Comparison of ENCODE assay signal across 10 cellular contexts in the genomic region with DNA sequence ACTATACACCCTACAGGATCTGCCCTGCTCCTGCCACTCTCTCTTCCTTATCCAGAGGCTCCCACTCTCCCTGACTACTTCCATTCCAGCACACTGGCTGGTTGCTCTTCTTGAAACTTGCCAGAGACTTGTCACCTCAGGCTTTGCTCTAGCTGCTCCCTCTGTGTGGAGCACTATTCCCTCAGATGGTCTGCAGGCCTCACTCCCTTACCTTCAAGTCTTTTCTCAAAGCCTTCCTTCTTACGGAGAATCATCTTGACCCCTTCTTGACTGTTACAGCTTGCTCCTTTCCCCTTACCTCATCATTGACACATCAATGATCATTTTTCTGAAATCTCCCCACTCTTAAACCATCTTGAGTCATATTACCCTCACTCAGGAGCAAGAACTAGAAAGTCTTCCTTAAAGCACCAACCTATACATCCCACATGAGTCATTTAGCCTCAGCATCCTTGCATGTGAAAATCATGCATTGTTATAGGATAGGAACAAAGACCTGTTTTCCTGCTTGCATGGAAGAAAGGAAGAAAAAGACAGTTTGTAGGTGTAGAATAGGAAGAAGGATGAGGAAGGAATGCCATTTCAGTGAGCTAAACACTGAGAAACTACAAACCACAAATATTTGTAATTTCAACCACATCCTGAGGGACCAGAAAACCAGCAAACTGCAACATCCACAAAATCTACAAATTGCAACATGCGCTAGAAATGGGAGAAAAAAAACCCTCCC. TPM values are rescaled to one million over a fixed set of nuclear protein-coding genes. Genes with fewer than 3 reads are reported as not detected.
DNase-seq lines count a peak whose midpoint lies in the region; ATAC-seq and TF ChIP-seq lines count a peak whose summit lies in the region.
"Had no signal": no experiment of that assay in that cellular context is flagged by ENCODE, and none has a peak within 500 bp of the region (broad histone marks: within the 10 kb centered on the region; RNA-seq: fewer than 3 reads in every experiment).

No MANE protein-coding gene starts in this region.

- DNase-seq in activated naive CD8-positive, alpha-beta T cell treated with anti-CD3 and anti-CD28 coated beads, Interleukin-2, amount 50 U/mL, for 24 hours, result no peak
- DNase-seq in sigmoid colon (no peak), GM23338 (ENCODE audit: low spot score) (no peak)
- DNase-seq: dermis blood vessel endothelial cell, NCI-H2227 treated with DMSO at 0.1 percent for 48 hours had no signal

- no peak for TF ChIP-seq EP300 in sigmoid colon (IDR thresholded peaks at IDR 0.05)

- H3K27me3 ChIP-seq in sigmoid colon (no peaks in the 10 kb centered on the region), GM23338 (ENCODE audit: insufficient read depth) (no peaks in the 10 kb centered on the region)

- no peaks in the 10 kb centered on the region for H3K27me3 Mint-ChIP-seq in activated naive CD8-positive, alpha-beta T cell treated with anti-CD3 and anti-CD28 coated beads, Interleukin-2, amount 50 U/mL, for 24 hours
- H3K27me3 Mint-ChIP-seq in GM23338 (ENCODE audit: insufficient read depth, low read depth, poor library complexity), result no peaks in the 10 kb centered on the region

- peak; percentile 63 for ATAC-seq in GM19023 (IDR thresholded peaks at IDR 0.05; ENCODE audit: unreplicated experiment)
- ATAC-seq in HG03469 (IDR thresholded peaks at IDR 0.05; ENCODE audit: unreplicated experiment), result peak; percentile 65
- ATAC-seq in activated naive CD8-positive, alpha-beta T cell treated with anti-CD3 and anti-CD28 coated beads, Interleukin-2, amount 50 U/mL, for 24 hours, result peak; percentile 80
- ATAC-seq in HG02840 (IDR thresholded peaks at IDR 0.05; ENCODE audit: low FRiP score, unreplicated experiment), result no peak
- ATAC-seq in HG03280 (IDR thresholded peaks at IDR 0.05; ENCODE audit: unreplicated experiment), result no peak
- ATAC-seq in esophagus mucosa, result no peak
- ATAC-seq in GM23338, result no peak

- H3K36me3 ChIP-seq in sigmoid colon (peaks cover 0 to 52% (median 23%) of the 10 kb centered on the region in 4 donors), GM23338 (ENCODE audit: insufficient read depth) (no peaks in the 10 kb centered on the region)

- H3K9me2 ChIP-seq in GM23338 (ENCODE audit: insufficient read depth), result no peaks in the 10 kb centered on the region

- H3K4me1 Mint-ChIP-seq in activated naive CD8-positive, alpha-beta T cell treated with anti-CD3 and anti-CD28 coated beads, Interleukin-2, amount 50 U/mL, for 24 hours, result no peaks in the 10 kb centered on the region
- no peaks in the 10 kb centered on the region for H3K4me1 Mint-ChIP-seq in GM23338

- 67 to 88% methylated on average over 2 of the region's 2 CpGs for WGBS in sigmoid colon, 2 donors

- TF ChIP-seq CTCF in sigmoid colon (IDR thresholded peaks at IDR 0.05) (no peak), GM23338 (conservative IDR thresholded peaks at IDR 0.05; ENCODE audit: low read depth in 2 of 2) (no peak)

- no peaks in the 10 kb centered on the region for H3K79me2 ChIP-seq in GM23338 (replicated peaks; ENCODE audit: insufficient read depth)

- H3K9me3 Mint-ChIP-seq in activated naive CD8-positive, alpha-beta T cell treated with anti-CD3 and anti-CD28 coated beads, Interleukin-2, amount 50 U/mL, for 24 hours, result no peaks in the 10 kb centered on the region
- H3K9me3 Mint-ChIP-seq in GM23338, result no peaks in the 10 kb centered on the region

- H3F3A ChIP-seq in GM23338 (replicated peaks; ENCODE audit: low read depth), result no peaks in the 10 kb centered on the region

- peak overlapping the region in 3 of 4 donors; percentile 26 to 62 (median 52) for H3K27ac ChIP-seq in sigmoid colon
- H3K27ac ChIP-seq in GM23338 (ENCODE audit: low read depth), result no peak overlapping the region

- H4K20me1 ChIP-seq in GM23338 (replicated peaks; ENCODE audit: insufficient read depth), result no peaks in the 10 kb centered on the region

- H3K4me2 ChIP-seq in GM23338, result no peak overlapping the region

- H3K36me3 Mint-ChIP-seq in activated naive CD8-positive, alpha-beta T cell treated with anti-CD3 and anti-CD28 coated beads, Interleukin-2, amount 50 U/mL, for 24 hours (ENCODE audit: low read depth), result peaks cover 9% of the 10 kb centered on the region
- H3K36me3 Mint-ChIP-seq in GM23338 (ENCODE audit: low read depth), result no peaks in the 10 kb centered on the region

- no peak overlapping the region for H2AFZ ChIP-seq in GM23338

- no peak overlapping the region for H3K27ac Mint-ChIP-seq in activated naive CD8-positive, alpha-beta T cell treated with anti-CD3 and anti-CD28 coated beads, Interleukin-2, amount 50 U/mL, for 24 hours
- no peak overlapping the region for H3K27ac Mint-ChIP-seq in GM23338

- no peak for TF ChIP-seq POLR2A in sigmoid colon (IDR thresholded peaks at IDR 0.05)

- H3K9me3 ChIP-seq in sigmoid colon, result no peaks in the 10 kb centered on the region

- intact Hi-C loops in sigmoid colon (cut with DNase I), result loop anchor here (5.0 kb wide), 1 partner anchor 55 kb away; a partner anchor contains a TSS

- H3K4me3 ChIP-seq in sigmoid colon (no peak overlapping the region), GM23338 (no peak overlapping the region)

- H3K4me3 Mint-ChIP-seq in activated naive CD8-positive, alpha-beta T cell treated with anti-CD3 and anti-CD28 coated beads, Interleukin-2, amount 50 U/mL, for 24 hours, result no peak overlapping the region
- no peak overlapping the region for H3K4me3 Mint-ChIP-seq in GM23338

- H3K4me1 ChIP-seq in sigmoid colon, result peaks cover 0 to 44% (median 38%) of the 10 kb centered on the region in 4 donors
- no peaks in the 10 kb centered on the region for H3K4me1 ChIP-seq in GM23338 (ENCODE audit: insufficient read depth)

TF ChIP-seq in GM23338, 12 proteins besides CTCF, POLR2A, EP300 and RAD21:
- no peak for TF ChIP-seq JUNB (IDR thresholded peaks at IDR 0.05; ENCODE audit: unreplicated experiment)
- TF ChIP-seq POLR2AphosphoS5 (IDR thresholded peaks at IDR 0.05; ENCODE audit: low read depth), result no peak
- no peak for TF ChIP-seq NANOG (IDR thresholded peaks at IDR 0.05; ENCODE audit: borderline replicate concordance)
- TF ChIP-seq ZNF114 (CRISPR knock-in tag; IDR thresholded peaks at IDR 0.05), result no peak
- no peak for TF ChIP-seq EZH2phosphoT487 (IDR thresholded peaks at IDR 0.05; ENCODE audit: unreplicated experiment)

RNA-seq across cellular contexts. Expression of a gene that starts 55.7 kb away (rescaled TPM):
- 100 to 1,000 TPM; 170 to 237 (median 212) TPM for total RNA-seq in sigmoid colon
- polyA plus RNA-seq in sigmoid colon, result 10 to 100 TPM; 11.4 to 28.5 (median 13.4) TPM
- total RNA-seq in esophagus mucosa, result 1.8 TPM
- 4.8 and 5.3 TPM in 2 replicates for total RNA-seq in GM23338 (2014; rRNA removed; shearing (Covaris generic))
- polyA plus RNA-seq in GM23338 (2016; fragmentation: Nextera tagmentation; extraction: Ambion mirVana), result 1.3 and 2.0 TPM in 2 replicates

Comparison
In these comparisons a context has a peak if more than half of its experiments do, and no peak if none do; other contexts are left out.
1. ATAC-seq: peak in GM19023 (single experiment), HG03469 (single experiment) and activated naive CD8-positive, alpha-beta T cell treated with anti-CD3 and anti-CD28 coated beads, Interleukin-2, amount 50 U/mL, for 24 hours (single experiment); none in HG02840 (single experiment), HG03280 (single experiment), esophagus mucosa (single experiment) and GM23338 (single experiment).
2. RNA of a gene that starts 55.7 kb away (total RNA-seq): 170 to 237 TPM in sigmoid colon; 4.8 to 5.3 TPM in GM23338 and 1.8 TPM in esophagus mucosa (single experiment); every median in the first group is over 10 times any median in the second.